Comparison of ENCODE assay signal across 17 cellular contexts in genomic region chr3:102176393-102176792, GRCh38.
"Had no signal": no experiment of that assay in that cellular context is flagged by ENCODE, and none has a peak within 500 bp of the region (broad histone marks: within the 10 kb centered on the region; RNA-seq: fewer than 3 reads in every experiment).

No MANE protein-coding gene starts in this region.

- DNase-seq: colonic mucosa; dermis blood vessel endothelial cell; gastrocnemius medialis; heart right ventricle; hypothalamus; islet precursor cell; naive thymus-derived CD8-positive, alpha-beta T cell; psoas muscle; retina; stimulated activated CD4-positive, alpha-beta T cell treated with anti-CD3 and anti-CD28 coated beads, Interleukin-2, amount 100 ng/mL, for 24 hours; stimulated activated CD4-positive, alpha-beta T cell treated with anti-CD3 and anti-CD28 coated beads, Interleukin-4, amount 100 ng/mL, for 4 hours; stimulated activated naive B cell treated with anti-CD40 and anti-IgM and Interleukin-4, amounts not matched to agents 10 μg/mL and 1 μg/mL and 100 μg/mL, for 72 hours; stimulated activated naive CD8-positive, alpha-beta T cell treated with anti-CD3 and anti-CD28 coated beads, Interleukin-15, amount 100 ng/mL, for 72 hours; testis had no signal

- H3K4me1 ChIP-seq: testis had no signal

- H3K36me3 ChIP-seq: colonic mucosa, gastrocnemius medialis, heart right ventricle, neutrophil, tibial nerve had no signal

- H3K27me3 ChIP-seq: colonic mucosa, gastrocnemius medialis, heart right ventricle, testis, tibial nerve had no signal

- H3K9me3 ChIP-seq: colonic mucosa, gastrocnemius medialis, heart right ventricle, mucosa of descending colon, neutrophil, psoas muscle, testis, tibial nerve had no signal

- H3K27ac ChIP-seq: colonic mucosa, gastrocnemius medialis, heart right ventricle, neutrophil, psoas muscle, testis, tibial nerve had no signal

- H3K4me3 ChIP-seq: colonic mucosa, gastrocnemius medialis, heart right ventricle, mucosa of descending colon, psoas muscle, testis, tibial nerve had no signal
